Comparison of ENCODE assay signal across 8 cellular contexts in the genomic region with DNA sequence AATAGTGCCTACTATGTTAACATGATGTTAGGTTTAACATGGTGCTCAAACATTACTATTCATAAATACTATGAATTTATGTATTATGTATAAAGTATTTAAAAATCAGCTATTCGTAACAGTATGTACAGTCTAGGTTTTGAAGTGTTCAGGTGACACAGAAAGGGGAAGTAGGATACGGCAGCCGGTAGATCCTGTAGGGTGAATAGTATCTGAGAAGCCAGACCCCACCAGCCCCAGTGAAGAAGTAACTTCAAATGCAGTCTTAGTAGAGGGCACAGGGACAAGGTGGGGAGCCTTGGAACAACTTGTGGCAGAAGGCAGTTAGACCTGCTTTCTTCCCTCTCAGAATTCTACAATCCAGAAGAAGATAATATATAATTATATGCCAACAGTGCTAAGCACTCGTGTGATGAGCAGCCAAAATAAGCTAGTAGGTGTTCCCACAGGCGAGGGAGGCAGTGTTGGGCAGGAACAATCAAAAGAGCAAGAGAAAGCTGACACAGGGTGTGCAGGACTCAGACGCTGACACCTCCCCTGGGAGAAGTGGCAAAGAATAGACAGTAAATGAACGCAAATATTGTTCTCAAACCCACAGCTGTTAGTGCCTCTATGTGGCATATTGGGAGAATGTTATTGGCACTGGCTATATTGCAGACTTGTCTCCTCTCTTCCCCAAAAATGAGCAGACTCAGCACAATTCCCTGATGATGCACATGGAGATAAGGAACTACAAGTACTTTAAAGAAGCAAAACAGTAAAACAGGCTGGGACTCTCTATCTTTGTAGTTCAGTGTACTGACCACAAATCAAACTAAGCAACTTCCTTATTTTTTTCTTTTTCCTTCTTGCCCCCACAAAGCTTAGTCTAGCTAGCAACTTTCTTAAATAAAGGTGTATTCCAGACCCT. TPM values are rescaled to one million over a fixed set of nuclear protein-coding genes. Genes with fewer than 3 reads are reported as not detected.
DNase-seq lines count a peak whose midpoint lies in the region; ATAC-seq lines count a peak whose summit lies in the region.

No MANE protein-coding gene starts in this region.

- peak; percentile 30 for ATAC-seq in GM21423 (IDR thresholded peaks at IDR 0.05; ENCODE audit: unreplicated experiment)
- no peak for ATAC-seq in HG03439 (IDR thresholded peaks at IDR 0.05; ENCODE audit: unreplicated experiment)

- peak; percentile 80 for DNase-seq in CD1c-positive myeloid dendritic cell (ENCODE audit: extremely low spot score)
- peak; percentile 43 for DNase-seq in NCI-H2171 (lab: John Stamatoyannopoulos, UW)
- peak; percentile 12 for DNase-seq in dermis blood vessel endothelial cell
- DNase-seq in superior temporal gyrus (ENCODE audit: extremely low spot score), result peak; percentile 79
- no peak for DNase-seq in foreskin melanocyte
- no peak for DNase-seq in effector CD4-positive, alpha-beta T cell

RNA-seq across cellular contexts. Expression of gene ZNF367, which starts 4.6 kb away (rescaled TPM):
- total RNA-seq in dermis blood vessel endothelial cell, result 8.0 and 12.8 TPM in 2 replicates

RNA-seq across cellular contexts. Expression of gene SLC35D2, which starts 30.1 kb away (rescaled TPM):
- 29.2 and 31.1 TPM in 2 replicates for total RNA-seq in dermis blood vessel endothelial cell

RNA-seq across cellular contexts. Expression of gene HABP4, which starts 36.4 kb away (rescaled TPM):
- 7.3 and 9.0 TPM in 2 replicates for total RNA-seq in dermis blood vessel endothelial cell

Comparison
In these comparisons a context has a peak if more than half of its experiments do, and no peak if none do; other contexts are left out.
1. DNase-seq: peak in CD1c-positive myeloid dendritic cell (single experiment), NCI-H2171 (single experiment), dermis blood vessel endothelial cell (single experiment) and superior temporal gyrus (single experiment); none in foreskin melanocyte (single experiment) and effector CD4-positive, alpha-beta T cell (single experiment).